16 cellular contexts compared by ENCODE assay signal in the genomic region with DNA sequence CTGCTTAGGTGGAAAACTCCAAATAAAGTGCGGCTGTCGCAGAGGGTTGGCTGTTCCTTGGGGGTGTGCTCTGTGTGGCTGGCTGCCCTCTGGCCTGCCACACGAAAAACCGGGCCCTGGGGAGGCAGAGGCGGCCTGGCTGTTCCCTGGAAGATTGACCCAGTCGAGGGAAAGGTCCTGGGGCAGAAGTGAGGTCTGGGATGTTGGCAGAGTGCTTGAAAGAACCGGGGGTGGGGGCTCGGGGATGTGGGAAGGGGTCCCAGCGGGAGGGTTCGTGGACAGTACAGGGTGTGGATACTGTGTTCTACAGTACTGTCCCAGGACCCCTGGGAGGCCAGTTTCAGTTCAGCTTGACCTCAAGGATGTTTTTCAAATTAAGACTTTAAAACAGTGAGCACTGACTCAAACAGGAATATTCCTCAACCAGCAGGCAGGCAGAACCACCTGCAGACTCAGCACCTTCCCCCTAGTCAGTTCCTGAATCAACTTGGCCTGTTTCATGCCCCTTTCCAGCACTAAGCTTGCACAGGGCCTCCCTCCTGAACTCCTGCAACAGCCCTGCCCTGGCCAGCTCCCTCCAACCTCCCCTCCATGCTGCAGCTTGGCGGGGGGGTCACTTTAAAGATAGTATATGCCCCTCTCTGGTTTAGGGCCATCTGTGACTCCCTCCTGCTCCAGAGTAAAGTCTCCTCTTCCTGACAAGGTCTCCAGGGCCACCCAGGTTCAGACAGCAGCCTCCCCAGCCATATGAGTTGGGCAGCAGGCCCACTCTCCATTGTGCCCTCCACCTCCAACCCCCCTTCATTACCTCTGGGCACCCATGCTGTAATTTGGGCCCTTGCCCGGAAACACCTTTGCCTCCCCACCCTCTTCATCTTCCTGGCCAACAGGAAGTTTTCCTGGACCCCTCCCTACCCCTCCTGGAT. TPM values are rescaled to one million over a fixed set of nuclear protein-coding genes. Genes with fewer than 3 reads are reported as not detected.
DNase-seq lines count a peak whose midpoint lies in the region; ATAC-seq and TF ChIP-seq lines count a peak whose summit lies in the region.
"Had no signal": no experiment of that assay in that cellular context is flagged by ENCODE, and none has a peak within 500 bp of the region (broad histone marks: within the 10 kb centered on the region; RNA-seq: fewer than 3 reads in every experiment).

No MANE protein-coding gene starts in this region.

- WGBS in endodermal cell (ENCODE audit: insufficient coverage in 1 of 2, insufficient read length in 1 of 2), 2 experiments, result 90 to 98% methylated on average over 9 to 12 of the region's 12 CpGs

- no peak overlapping the region for H3K4me3 ChIP-seq in BLaER1
- H3K4me3 ChIP-seq in KMS-11 (IDR thresholded peaks at IDR 0.05; ENCODE audit: insufficient read depth, low read depth, low read length), result no peak overlapping the region
- no peak overlapping the region for H3K4me3 ChIP-seq in endodermal cell (ENCODE audit: low read length)
- H3K4me3 ChIP-seq: pancreas, SJSA1, upper lobe of left lung had no signal

- no peak for ATAC-seq in GM18861 (IDR thresholded peaks at IDR 0.05; ENCODE audit: unreplicated experiment)
- ATAC-seq: activated CD8-positive, alpha-beta memory T cell treated with anti-CD3 and anti-CD28 coated beads, Interleukin-2, amount 10 ng/mL, durations not matched to agents 7 days and 5 days; pancreas had no signal

- peak overlapping the region; percentile 71 for H3K4me2 ChIP-seq in BLaER1
- H3K4me2 ChIP-seq in KMS-11, result peak overlapping the region; percentile 59

- H3K4me1 ChIP-seq in BLaER1 (peaks cover 44% of the 10 kb centered on the region), KMS-11 (ENCODE audit: low read depth, poor library complexity, severe bottlenecking) (peaks cover 45% of the 10 kb centered on the region), endodermal cell (ENCODE audit: control insufficient read depth, insufficient read depth, low read length) (no peaks in the 10 kb centered on the region)

- H3K79me2 ChIP-seq in KMS-11 (ENCODE audit: insufficient read depth, low read depth), result peaks cover 17% of the 10 kb centered on the region; the same call in 1 of the 2 replicates

- H4K20me1 ChIP-seq in BLaER1 (peaks cover 11% of the 10 kb centered on the region), KMS-11 (ENCODE audit: insufficient read depth) (no peaks in the 10 kb centered on the region)

- H3K4me3 Mint-ChIP-seq in endodermal cell, result no peak overlapping the region
- no peak overlapping the region for H3K4me3 Mint-ChIP-seq in osteocyte (ENCODE audit: unreplicated experiment)
- H3K4me3 Mint-ChIP-seq: activated CD8-positive, alpha-beta memory T cell treated with anti-CD3 and anti-CD28 coated beads, Interleukin-2, amount 10 ng/mL, durations not matched to agents 7 days and 5 days; activated naive CD4-positive, alpha-beta T cell treated with anti-CD3 and anti-CD28 coated beads for 36 hours had no signal

- H3K9me3 ChIP-seq in BLaER1, result no peaks in the 10 kb centered on the region
- H3K9me3 ChIP-seq in endodermal cell (ENCODE audit: control insufficient read depth, low read length), result no peaks in the 10 kb centered on the region
- H3K9me3 ChIP-seq: pancreas, SJSA1, upper lobe of left lung had no signal

- H3K27me3 Mint-ChIP-seq in endodermal cell (ENCODE audit: insufficient read depth) (no peaks in the 10 kb centered on the region), osteocyte (ENCODE audit: unreplicated experiment) (no peaks in the 10 kb centered on the region)
- H3K27me3 Mint-ChIP-seq: activated CD8-positive, alpha-beta memory T cell treated with anti-CD3 and anti-CD28 coated beads, Interleukin-2, amount 10 ng/mL, durations not matched to agents 7 days and 5 days had no signal

- TF ChIP-seq CTCF in KMS-11 (conservative IDR thresholded peaks at IDR 0.05; ENCODE audit: low read depth, low read length), result no peak
- no peak for TF ChIP-seq CTCF in endodermal cell (conservative IDR thresholded peaks at IDR 0.05)
- TF ChIP-seq CTCF in osteocyte (IDR thresholded peaks at IDR 0.05), result no peak

- peaks cover 12% of the 10 kb centered on the region for H3K4me1 Mint-ChIP-seq in endodermal cell
- peaks cover 33% of the 10 kb centered on the region for H3K4me1 Mint-ChIP-seq in osteocyte (ENCODE audit: unreplicated experiment)

- H3K36me3 ChIP-seq in BLaER1 (peaks cover under 1% of the 10 kb centered on the region), KMS-11 (ENCODE audit: insufficient read depth) (no peaks in the 10 kb centered on the region), endodermal cell (ENCODE audit: control insufficient read depth, insufficient read depth, low read length) (peaks cover 9% of the 10 kb centered on the region)
- H3K36me3 ChIP-seq: pancreas, upper lobe of left lung had no signal

- H2AFZ ChIP-seq in KMS-11 (ENCODE audit: low read depth), result peak overlapping the region; percentile 62

- H3K27ac Mint-ChIP-seq in endodermal cell, result peak overlapping the region; percentile 21
- peak overlapping the region; percentile 54 for H3K27ac Mint-ChIP-seq in osteocyte (ENCODE audit: unreplicated experiment)
- H3K27ac Mint-ChIP-seq: activated CD8-positive, alpha-beta memory T cell treated with anti-CD3 and anti-CD28 coated beads, Interleukin-2, amount 10 ng/mL, durations not matched to agents 7 days and 5 days; activated naive CD4-positive, alpha-beta T cell treated with anti-CD3 and anti-CD28 coated beads for 36 hours had no signal

- H3K9me3 Mint-ChIP-seq in endodermal cell (no peaks in the 10 kb centered on the region), osteocyte (ENCODE audit: unreplicated experiment) (no peaks in the 10 kb centered on the region)
- H3K9me3 Mint-ChIP-seq: activated naive CD4-positive, alpha-beta T cell treated with anti-CD3 and anti-CD28 coated beads for 36 hours had no signal

- H3K27me3 ChIP-seq in BLaER1 (no peaks in the 10 kb centered on the region), KMS-11 (ENCODE audit: insufficient read depth, low read depth) (peaks cover 12% of the 10 kb centered on the region; the same call in 1 of the 2 replicates), endodermal cell (ENCODE audit: control insufficient read depth, insufficient read depth, low read length, poor library complexity, severe bottlenecking) (no peaks in the 10 kb centered on the region)
- H3K27me3 ChIP-seq: pancreas, SJSA1, upper lobe of left lung had no signal

- H3K27ac ChIP-seq in BLaER1 (peak overlapping the region; percentile 65; the same call in 1 of the 2 replicates), KMS-11 (peak overlapping the region; percentile 42), endodermal cell (ENCODE audit: low read depth, low read length) (no peak overlapping the region)
- H3K27ac ChIP-seq: pancreas, SJSA1 had no signal

- H3K9ac ChIP-seq in BLaER1 (peak overlapping the region; percentile 58; the same call in 1 of the 2 replicates), KMS-11 (no peak overlapping the region; the same call in 1 of the 2 replicates), endodermal cell (ENCODE audit: extremely low read depth, low read length, poor library complexity, severe bottlenecking) (no peak overlapping the region)

- H3K36me3 Mint-ChIP-seq in endodermal cell (ENCODE audit: low read depth) (no peaks in the 10 kb centered on the region), osteocyte (ENCODE audit: unreplicated experiment) (peaks cover 6% of the 10 kb centered on the region)
- H3K36me3 Mint-ChIP-seq: activated CD8-positive, alpha-beta memory T cell treated with anti-CD3 and anti-CD28 coated beads, Interleukin-2, amount 10 ng/mL, durations not matched to agents 7 days and 5 days had no signal

- no peak for DNase-seq in endodermal cell
- DNase-seq in osteocyte (ENCODE audit: extremely low spot score, unreplicated experiment), result no peak
- no peak for DNase-seq in SIG-M5 treated with dmso at 0.1 percent for 504 hours (lab: John Stamatoyannopoulos, UW; ENCODE audit: unreplicated experiment)
- DNase-seq in anterior cingulate cortex (lab: John Stamatoyannopoulos, UW), result no peak
- no peak for DNase-seq in NK-92 (lab: John Stamatoyannopoulos, UW; ENCODE audit: unreplicated experiment)
- DNase-seq: activated CD8-positive, alpha-beta memory T cell treated with anti-CD3 and anti-CD28 coated beads, Interleukin-2, amount 10 ng/mL, durations not matched to agents 7 days and 5 days; activated naive CD4-positive, alpha-beta T cell treated with anti-CD3 and anti-CD28 coated beads for 36 hours; NCI-H2107; NK-92 treated with Interleukin-12 subunit alpha and Interleukin-12 subunit beta, amount 100 ng/mL, for 24 hours had no signal

RNA-seq across cellular contexts. Expression of gene ATP6V1F, which starts 3.2 kb away (rescaled TPM):
- total RNA-seq in endodermal cell, result 100 to 1,000 TPM; 122 to 157 TPM
- polyA plus RNA-seq in endodermal cell (2013, experiment 1 of 2), result 128 TPM
- 128 TPM for polyA plus RNA-seq in endodermal cell (2013, experiment 2 of 2)
- total RNA-seq in osteocyte, result 161 and 162 TPM in 2 replicates

RNA-seq across cellular contexts. Expression of gene FLNC, which starts 29.3 kb away (rescaled TPM):
- total RNA-seq in endodermal cell (10 to 100 TPM in 1 of 2 donors, 1 to 10 TPM in 1; 6.6 to 11.5 TPM), osteocyte (26.9 and 28.6 TPM in 2 replicates)
- polyA plus RNA-seq in endodermal cell (2013, experiment 1 of 2), result 25.3 TPM
- polyA plus RNA-seq in endodermal cell (2013, experiment 2 of 2), result 28.7 TPM
- total RNA-seq: activated CD8-positive, alpha-beta memory T cell treated with anti-CD3 and anti-CD28 coated beads, Interleukin-2, amount 10 ng/mL, durations not matched to agents 7 days and 5 days had no signal

RNA-seq across cellular contexts. Expression of gene KCP, which starts 51.0 kb away (rescaled TPM):
- total RNA-seq in endodermal cell, result 10 to 100 TPM; 21.1 to 33.3 TPM
- polyA plus RNA-seq in endodermal cell (2013, experiment 1 of 2), result 8.3 TPM
- 6.5 TPM for polyA plus RNA-seq in endodermal cell (2013, experiment 2 of 2)
- 0.55 and 0.70 TPM in 2 replicates for total RNA-seq in osteocyte
- total RNA-seq: activated naive CD4-positive, alpha-beta T cell treated with anti-CD3 and anti-CD28 coated beads for 36 hours; lung microvascular endothelial cell; SJSA1 had no signal

Comparison
In these comparisons a context has a peak if more than half of its experiments do, and no peak if none do; other contexts are left out.
1. RNA of gene KCP, which starts 51.0 kb away (total RNA-seq): 21.1 to 33.3 TPM in endodermal cell; 0.55 to 0.70 TPM in osteocyte; every median in the first group is over 10 times any median in the second.